ENCODE assay signal across 25 cellular contexts in genomic region chr3:162119651-162120050, GRCh38.
"Had no signal": no experiment of that assay in that cellular context is flagged by ENCODE, and none has a peak within 500 bp of the region (broad histone marks: within the 10 kb centered on the region; RNA-seq: fewer than 3 reads in every experiment).

No MANE protein-coding gene starts in this region.

- H3K4me1 Mint-ChIP-seq: naive thymus-derived CD8-positive, alpha-beta T cell; nephron; neural crest cell; stimulated activated memory B cell treated with anti-CD40 and anti-IgM and Interleukin-4, amounts not matched to agents 10 μg/mL and 1 μg/mL and 100 μg/mL, for 72 hours; stimulated activated naive CD8-positive, alpha-beta T cell treated with anti-CD3 and anti-CD28 coated beads, Interleukin-15, amount 100 ng/mL, for 72 hours had no signal

- H3K36me3 ChIP-seq: lower lobe of right lung, neutrophil, right lobe of liver, tibial nerve, uterus had no signal

- H3K27ac ChIP-seq: hepatocyte, lower lobe of right lung, neutrophil, parathyroid adenoma, psoas muscle, right lobe of liver, tibial nerve, uterus had no signal

- H3K9me3 Mint-ChIP-seq: nephron had no signal

- H3K27ac Mint-ChIP-seq: naive thymus-derived CD8-positive, alpha-beta T cell; nephron; stimulated activated memory B cell treated with anti-CD40 and anti-IgM and Interleukin-4, amounts not matched to agents 10 μg/mL and 1 μg/mL and 100 μg/mL, for 72 hours; stimulated activated naive CD8-positive, alpha-beta T cell treated with anti-CD3 and anti-CD28 coated beads, Interleukin-15, amount 100 ng/mL, for 72 hours; type B pancreatic cell had no signal

- H3K4me1 ChIP-seq: lower lobe of right lung, parathyroid adenoma, psoas muscle, right lobe of liver, tibial nerve, uterus had no signal

- H3K9me3 ChIP-seq: lower lobe of right lung, neutrophil, psoas muscle, right lobe of liver, tibial nerve, uterus had no signal

- H3K4me2 ChIP-seq: hepatocyte, smooth muscle cell had no signal

- H3K4me3 Mint-ChIP-seq: naive thymus-derived CD8-positive, alpha-beta T cell; nephron; neural crest cell; stimulated activated memory B cell treated with anti-CD40 and anti-IgM and Interleukin-4, amounts not matched to agents 10 μg/mL and 1 μg/mL and 100 μg/mL, for 72 hours; stimulated activated naive CD8-positive, alpha-beta T cell treated with anti-CD3 and anti-CD28 coated beads, Interleukin-15, amount 100 ng/mL, for 72 hours; type B pancreatic cell had no signal

- H3K79me2 ChIP-seq: hepatocyte, parathyroid adenoma had no signal

- H3K4me3 ChIP-seq: hepatocyte, lower lobe of right lung, psoas muscle, right lobe of liver, smooth muscle cell, tibial nerve, uterus had no signal

- H2AFZ ChIP-seq: hepatocyte, parathyroid adenoma had no signal

- H3K36me3 Mint-ChIP-seq: naive thymus-derived CD8-positive, alpha-beta T cell; stimulated activated memory B cell treated with anti-CD40 and anti-IgM and Interleukin-4, amounts not matched to agents 10 μg/mL and 1 μg/mL and 100 μg/mL, for 72 hours; type B pancreatic cell had no signal

- H3K27me3 Mint-ChIP-seq: naive thymus-derived CD8-positive, alpha-beta T cell; stimulated activated memory B cell treated with anti-CD40 and anti-IgM and Interleukin-4, amounts not matched to agents 10 μg/mL and 1 μg/mL and 100 μg/mL, for 72 hours; stimulated activated naive CD8-positive, alpha-beta T cell treated with anti-CD3 and anti-CD28 coated beads, Interleukin-15, amount 100 ng/mL, for 72 hours; type B pancreatic cell had no signal

- DNase-seq: islet precursor cell; lower lobe of right lung; mammary epithelial cell; mesenchymal stem cell; naive thymus-derived CD8-positive, alpha-beta T cell; occipital lobe; psoas muscle; right lobe of liver; stimulated activated CD4-positive, alpha-beta T cell treated with anti-CD3 and anti-CD28 coated beads, Interleukin-1b, Interleukin-23, amount 100 ng/mL, for 48 hours; stimulated activated CD4-positive, alpha-beta T cell treated with anti-CD3 and anti-CD28 coated beads, Interleukin-2, amount 100 ng/mL, for 48 hours; stimulated activated CD4-positive, alpha-beta T cell treated with anti-CD3 and anti-CD28 coated beads, Interleukin-4, amount 100 ng/mL, for 4 hours; stimulated activated CD8-positive, alpha-beta memory T cell treated with anti-CD3 and anti-CD28 coated beads, Interleukin-4, amount 100 ng/mL, for 48 hours; stimulated activated naive CD4-positive, alpha-beta T cell treated with Interleukin-2 at 50 U/mL for 16 hours; stimulated activated naive CD8-positive, alpha-beta T cell treated with anti-CD3 and anti-CD28 coated beads, Interleukin-15, amount 100 ng/mL, for 72 hours; substantia nigra; uterus had no signal

- H3K9ac ChIP-seq: parathyroid adenoma had no signal

- ATAC-seq: lower lobe of right lung; naive thymus-derived CD8-positive, alpha-beta T cell; psoas muscle; right lobe of liver; stimulated activated memory B cell treated with anti-CD40 and anti-IgM and Interleukin-4, amounts not matched to agents 10 μg/mL and 1 μg/mL and 100 μg/mL, for 72 hours; stimulated activated naive CD8-positive, alpha-beta T cell treated with anti-CD3 and anti-CD28 coated beads, Interleukin-15, amount 100 ng/mL, for 72 hours had no signal

- H3K27me3 ChIP-seq: hepatocyte, neutrophil, right lobe of liver, tibial nerve, uterus had no signal
